In the genomic region with DNA sequence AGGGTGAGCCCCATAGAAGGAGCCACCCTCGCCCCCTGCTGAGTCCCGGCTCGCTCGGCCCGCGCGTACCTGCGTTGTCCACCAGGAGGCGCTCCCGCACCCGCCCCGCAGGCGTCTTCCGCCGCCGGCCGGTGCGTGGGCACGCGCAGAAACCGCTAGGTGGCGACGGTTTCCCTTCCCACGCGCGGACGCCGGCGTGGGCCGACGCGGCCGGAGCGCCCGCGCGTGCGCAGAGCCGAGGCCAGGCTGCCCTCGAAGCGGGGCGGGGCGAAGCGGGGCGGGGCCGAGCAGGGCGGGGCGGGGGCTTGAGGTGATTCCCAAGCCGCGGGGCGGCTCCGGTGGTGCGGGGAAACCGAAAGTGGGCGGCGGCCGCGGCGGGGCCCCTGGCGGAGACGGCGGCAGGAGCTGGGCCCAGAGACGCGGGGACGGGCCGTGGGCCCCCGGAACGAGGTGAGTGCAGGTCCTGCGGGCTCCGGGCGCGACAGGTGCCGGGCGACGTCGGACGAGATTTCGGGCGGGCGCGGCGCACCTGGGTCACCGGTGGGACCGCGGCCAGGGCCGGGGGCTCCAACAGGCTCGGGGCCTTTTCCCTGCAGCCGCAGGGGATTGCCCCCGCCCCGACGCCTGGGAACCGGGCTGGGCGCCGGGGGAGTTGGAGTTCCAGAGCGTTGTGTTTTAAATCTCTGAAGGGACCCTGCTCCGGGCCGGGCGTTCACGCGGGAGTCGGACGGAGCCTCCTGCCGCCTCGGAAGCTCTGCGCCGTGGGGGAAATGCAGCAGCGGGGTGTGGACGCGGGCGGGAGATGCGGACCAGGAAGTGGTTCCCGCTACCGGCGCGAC, we compare ENCODE assay signal across 8 cellular contexts. TPM values are rescaled to one million over a fixed set of nuclear protein-coding genes. Genes with fewer than 3 reads are reported as not detected.
DNase-seq lines count a peak whose midpoint lies in the region; ATAC-seq and TF ChIP-seq lines count a peak whose summit lies in the region.

TDRD7 (plus strand) TSS at position 308 of the 839 bp plus-strand sequence. CDS start 16,370 bp downstream, outside the sequence.

- H3K4ac ChIP-seq in IMR-90 (ENCODE audit: low read depth, low read length) = peak within 1 kb of the TSS; percentile 12; the same call in 1 of the 2 replicates

- intact Hi-C loops in IMR-90 (cut with micrococcal nuclease) = loop anchor here (1.0 kb wide), 2 partner anchors 186 to 203 kb away; no protein-coding TSS in a partner anchor
- intact Hi-C loops in stomach (cut with DNase I; ENCODE audit: low total_unique reads) = no loop called here

- no peak within 1 kb of the TSS for H3K27ac Mint-ChIP-seq in neural crest cell (ENCODE audit: unreplicated experiment)

- H4K8ac ChIP-seq in IMR-90 (ENCODE audit: low read depth in 2 of 2, low read length in 2 of 2) = peak within 1 kb of the TSS; percentile 27 to 64; a peak in 3 of 4 replicates

- dilution Hi-C loops in IMR-90 (cut with HindIII; ENCODE audit: low sequenced_read_pairs, unreplicated experiment) = no loop called here

- H2AFZ ChIP-seq in DND-41 (ENCODE audit: low read depth, low read length) (peak within 1 kb of the TSS; percentile 80), IMR-90 (replicated peaks; ENCODE audit: low read length, poor library complexity) (peak within 1 kb of the TSS; percentile 90)

- H2BK120ac ChIP-seq in IMR-90 (ENCODE audit: low read depth, low read length) = no peak within 1 kb of the TSS

- H3K4me2 ChIP-seq in DND-41 (ENCODE audit: insufficient read depth, low read length) (peak within 1 kb of the TSS; percentile 74), IMR-90 (ENCODE audit: low read depth, low read length) (peak within 1 kb of the TSS; percentile 90)

- no peaks in the 10 kb centered on the region for H3K36me3 Mint-ChIP-seq in neural crest cell (ENCODE audit: low read depth)

- TF ChIP-seq POLR2A in IMR-90 (IDR thresholded peaks at IDR 0.05; ENCODE audit: low read depth, low read length) = no peak
- TF ChIP-seq POLR2A in stomach (IDR thresholded peaks at IDR 0.05) = no peak

- 0% methylated on average over 18 of the region's 115 CpGs; no CpG with 5 or more reads in 1 of the 2 experiments for WGBS in IMR-90 (ENCODE audit: extremely low coverage in 2 of 2, insufficient read length in 1 of 2), 2 experiments
- 0 to 1% (median 0%) methylated on average over 28 to 115 of the region's 115 CpGs for WGBS in stomach, 5 donors

- H3K4me1 ChIP-seq in DND-41 (ENCODE audit: insufficient read depth, low read length) (peaks cover 19% of the 10 kb centered on the region; the same call in 1 of the 2 replicates), IMR-90 (ENCODE audit: control insufficient read depth, insufficient read depth, low read length) (peaks cover 3% of the 10 kb centered on the region; the same call in 1 of the 2 replicates), stomach (peaks cover 9 to 40% (median 18%) of the 10 kb centered on the region in 4 donors)

- H3K23ac ChIP-seq in IMR-90 (ENCODE audit: low read depth, low read length) = peak within 1 kb of the TSS; percentile 89

- no peaks in the 10 kb centered on the region for H3K9me3 Mint-ChIP-seq in neural crest cell

- peaks cover 78% of the 10 kb centered on the region for H3K27me3 Mint-ChIP-seq in neural crest cell (ENCODE audit: low read depth)

- no peak within 1 kb of the TSS for H3K18ac ChIP-seq in IMR-90 (ENCODE audit: low read depth, low read length)

- peaks cover 4 to 9% of the 10 kb centered on the region in 2 experiments; a peak in 1 of 4 replicates for H3K79me1 ChIP-seq in IMR-90 (ENCODE audit: low read depth in 1 of 2, low read length in 2 of 2)

- peak; percentile 92 for TF ChIP-seq CTCF in DND-41 (IDR thresholded peaks at IDR 0.05; ENCODE audit: borderline replicate concordance, extremely low read depth, low read length, poor library complexity, severe bottlenecking)
- TF ChIP-seq CTCF in IMR-90 (conservative IDR thresholded peaks at IDR 0.05; ENCODE audit: low read depth, low read length) = peak; percentile 100
- TF ChIP-seq CTCF in fibroblast of villous mesenchyme (IDR thresholded peaks at IDR 0.05; ENCODE audit: insufficient read depth, low read depth, low read length) = peak; percentile 99
- TF ChIP-seq CTCF in neural crest cell (conservative IDR thresholded peaks at IDR 0.05) = peak; percentile 100
- TF ChIP-seq CTCF in stomach (IDR thresholded peaks at IDR 0.05) = peak in 6 of 7 experiments; percentile 17 to 99 (median 94)

- H3K4me3 ChIP-seq in DND-41 (ENCODE audit: low read depth in 1 of 2, low read length in 2 of 2) = peak within 1 kb of the TSS; percentile 51 to 77; a peak in 3 of 4 replicates
- peak within 1 kb of the TSS; percentile 85 for H3K4me3 ChIP-seq in IMR-90 (ENCODE audit: insufficient read depth, low read depth, low read length)
- peak within 1 kb of the TSS; percentile 76 for H3K4me3 ChIP-seq in fibroblast of villous mesenchyme (ENCODE audit: low read depth, low read length)
- peak within 1 kb of the TSS; percentile 81 to 100 (median 97) for H3K4me3 ChIP-seq in stomach

- no peak within 1 kb of the TSS for H2BK5ac ChIP-seq in IMR-90 (ENCODE audit: low read depth, low read length, poor library complexity, severe bottlenecking)

- H4K20me1 ChIP-seq in DND-41 (ENCODE audit: insufficient read depth, low read length) (no peaks in the 10 kb centered on the region), IMR-90 (ENCODE audit: insufficient read depth, low read length) (no peaks in the 10 kb centered on the region)

- POLR2A ChIA-PET in IMR-90 (lab: Charles Lee; ENCODE audit: unreplicated experiment) = no interaction called here

- TF ChIP-seq RAD21 in IMR-90 (IDR thresholded peaks at IDR 0.05; ENCODE audit: low read length) = peak; percentile 68

- H3K27ac ChIP-seq in DND-41 (ENCODE audit: low read length) (peak within 1 kb of the TSS; percentile 25; the same call in 1 of the 2 replicates), IMR-90 (ENCODE audit: insufficient read depth, low read length) (no peak within 1 kb of the TSS; the same call in 1 of the 2 replicates), stomach (peak within 1 kb of the TSS; percentile 87 to 95 (median 92))

- no peaks in the 10 kb centered on the region for H3K79me2 ChIP-seq in DND-41 (ENCODE audit: insufficient read depth, low read length)

- H2BK15ac ChIP-seq in IMR-90 (ENCODE audit: low read depth, low read length) = no peak within 1 kb of the TSS

- H3K14ac ChIP-seq in IMR-90 (replicated peaks; ENCODE audit: low read depth, low read length) = peak within 1 kb of the TSS; percentile 63; the same call in 1 of the 2 replicates

- peak within 1 kb of the TSS; percentile 13 for H4K5ac ChIP-seq in IMR-90 (ENCODE audit: low read depth, low read length)

- H3K9me3 ChIP-seq in DND-41 (ENCODE audit: insufficient read depth, low read length, severe bottlenecking) (peaks cover 2% of the 10 kb centered on the region), IMR-90 (ENCODE audit: control insufficient read depth, insufficient read depth, low read length) (no peaks in the 10 kb centered on the region), stomach (no peaks in the 10 kb centered on the region)

- no peak for TF ChIP-seq EP300 in stomach (IDR thresholded peaks at IDR 0.05)

- H2BK20ac ChIP-seq in IMR-90 (ENCODE audit: low read depth, low read length) = no peak within 1 kb of the TSS

- H3K9me1 ChIP-seq in IMR-90 (ENCODE audit: insufficient read depth, low read length) = no peaks in the 10 kb centered on the region

- peak within 1 kb of the TSS; percentile 85 for H3K4me3 Mint-ChIP-seq in neural crest cell

- BruUV-seq in IMR-90 (replicated peaks; lab: Mats Ljungman, UMichigan) = no TSS peak

- peak; percentile 90 for ATAC-seq in DND-41 (ENCODE audit: insufficient read depth, low read depth)
- ATAC-seq in GM21515 (IDR thresholded peaks at IDR 0.05; ENCODE audit: unreplicated experiment) = peak; percentile 73
- ATAC-seq in IMR-90 (ENCODE audit: low read depth) = peak; percentile 96

- peak within 1 kb of the TSS; percentile 26; the same call in 1 of the 2 replicates for H3K56ac ChIP-seq in IMR-90 (ENCODE audit: extremely low read depth, insufficient read depth, low read length)

- in situ Hi-C loops in IMR-90 (cut with MboI; ENCODE audit: low sequenced_read_pairs) = no loop called here

- CTCF ChIA-PET in IMR-90 (lab: Yijun Ruan, JAX) = interaction anchor here (0.6 to 1.4 kb wide), 4 partner anchors 16 to 213 kb away, joined by 3 to 7 read pairs (median 4); no protein-coding TSS in a partner anchor

- no peaks in the 10 kb centered on the region for H3K36me3 ChIP-seq in DND-41 (ENCODE audit: insufficient read depth, low read length)
- no peaks in the 10 kb centered on the region for H3K36me3 ChIP-seq in IMR-90 (ENCODE audit: control insufficient read depth, insufficient read depth, low read length)
- no peaks in the 10 kb centered on the region for H3K36me3 ChIP-seq in stomach

- no peak within 1 kb of the TSS for H2AK5ac ChIP-seq in IMR-90 (ENCODE audit: low read depth, low read length)

- H3K27me3 ChIP-seq in DND-41 (ENCODE audit: insufficient read depth, low read length, poor library complexity) = no peaks in the 10 kb centered on the region
- H3K27me3 ChIP-seq in IMR-90 (ENCODE audit: control insufficient read depth, insufficient read depth, low read length) = peaks cover 11% of the 10 kb centered on the region; the same call in 1 of the 2 replicates
- H3K27me3 ChIP-seq in stomach = no peaks in the 10 kb centered on the region

- DNase-seq in DND-41 = peak; percentile 83
- DNase-seq in IMR-90 = peak; percentile 75
- peak; percentile 83 for DNase-seq in RPMI8226
- DNase-seq in activated effector memory CD4-positive, alpha-beta T cell treated with Interleukin-2 at 50 U/mL for 16 hours = peak; percentile 90
- peak; percentile 80 for DNase-seq in fibroblast of villous mesenchyme (ENCODE audit: low read depth)
- DNase-seq in neural crest cell (ENCODE audit: low read depth, low spot score) = peak; percentile 79
- peak; percentile 91 for DNase-seq in stomach

- peak within 1 kb of the TSS; percentile 88 for H2AK9ac ChIP-seq in IMR-90 (replicated peaks; ENCODE audit: low read depth, low read length, poor library complexity)

- no peak within 1 kb of the TSS; the same call in 1 of the 2 replicates for H4K91ac ChIP-seq in IMR-90 (ENCODE audit: insufficient read depth, low read depth, low read length)

- H3K9ac ChIP-seq in DND-41 (ENCODE audit: low read depth, low read length) = peak within 1 kb of the TSS; percentile 72
- peak within 1 kb of the TSS; percentile 64 for H3K9ac ChIP-seq in IMR-90 (ENCODE audit: low read depth, low read length)

- peaks cover 11% of the 10 kb centered on the region for H3K4me1 Mint-ChIP-seq in neural crest cell

TF ChIP-seq in IMR-90, 13 proteins besides CTCF, POLR2A, EP300 and RAD21 (continues in another document):
- TF ChIP-seq CHD1 (IDR thresholded peaks at IDR 0.05; ENCODE audit: low read depth, low read length) = no peak
- no peak for TF ChIP-seq CEBPB (IDR thresholded peaks at IDR 0.05; ENCODE audit: low read depth, low read length)
- peak; percentile 61; the same call in 1 of the 2 replicates for TF ChIP-seq BHLHE40 (IDR thresholded peaks at IDR 0.05; ENCODE audit: low read depth, low read length)

RNA-seq across cellular contexts. Expression of gene TDRD7, which starts in this region (rescaled TPM):
- 8.1 and 9.7 TPM in 2 replicates for total RNA-seq in IMR-90 (2012; rRNA removed)
- polyA plus RNA-seq in IMR-90 (2012; rRNA removed) = 3.9 and 4.4 TPM in 2 replicates
- polyA plus RNA-seq in IMR-90 (2012; cell fraction: cytosol; rRNA removed) = 1.3 and 1.8 TPM in 2 replicates
- polyA plus RNA-seq in IMR-90 (2012; cell fraction: nucleus; rRNA removed; ENCODE audit: low replicate concordance) = 1.0 and 7.9 TPM in 2 replicates
- 9.0 and 11.7 TPM in 2 replicates for total RNA-seq in fibroblast of villous mesenchyme
- total RNA-seq in neural crest cell = 1.5 and 1.6 TPM in 2 replicates
- 10 to 100 TPM in 3 of 5 donors, 1 to 10 TPM in 2; 4.7 to 20.1 (median 15.6) TPM for total RNA-seq in stomach
- polyA plus RNA-seq in stomach = 1 to 10 TPM; 4.8 to 8.6 (median 5.3) TPM
